8 cellular contexts compared by ENCODE assay signal in the genomic region with DNA sequence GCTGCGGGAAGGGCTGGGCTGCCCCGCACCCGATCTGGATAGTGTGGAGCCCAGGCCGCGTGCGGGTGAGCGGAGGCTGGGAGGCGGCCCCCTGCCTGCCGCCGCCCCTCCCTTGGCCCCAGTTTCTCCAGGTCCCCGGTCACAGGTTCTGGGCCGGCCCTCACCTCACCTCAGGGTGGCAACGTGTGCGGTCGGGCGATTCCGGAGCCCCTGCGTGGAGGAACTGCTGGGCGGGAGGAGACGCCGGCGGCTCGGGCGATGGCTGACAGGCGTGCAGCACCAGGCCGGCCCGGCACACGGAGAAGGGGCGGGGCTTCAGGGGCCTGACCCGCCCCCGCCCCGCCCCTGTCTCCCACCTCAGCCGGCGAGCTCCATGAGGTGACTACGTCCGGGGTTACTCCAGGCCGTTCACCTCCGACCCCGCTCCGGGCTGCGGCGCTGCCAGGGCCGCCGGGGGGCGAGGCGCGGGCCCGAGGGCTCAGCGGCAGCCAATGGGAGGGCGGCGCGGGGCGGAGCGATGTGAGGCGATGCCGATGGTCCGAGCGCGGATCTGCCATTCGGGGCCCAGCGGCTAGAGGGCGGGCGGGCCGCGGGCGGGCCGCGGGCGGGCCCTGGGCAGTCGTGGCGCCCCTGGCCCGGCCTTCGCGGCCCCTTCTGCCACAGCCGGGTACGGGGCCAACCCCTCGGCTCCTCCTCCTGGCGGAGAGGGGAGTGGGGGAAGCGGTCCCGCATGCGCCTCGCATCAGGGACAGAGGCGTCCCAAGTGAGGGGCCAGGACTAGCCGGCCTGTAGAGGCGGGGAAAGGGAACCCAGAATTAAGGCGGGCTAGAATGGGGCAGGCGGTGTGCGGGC. TPM values are rescaled to one million over a fixed set of nuclear protein-coding genes. Genes with fewer than 3 reads are reported as not detected.
A peak's percentile ranks its signal among the peaks of the same experiment; 100 is the strongest.
DNase-seq lines count a peak whose midpoint lies in the region; ATAC-seq, FAIRE-seq and TF ChIP-seq lines count a peak whose summit lies in the region.

No MANE protein-coding gene starts in this region.

- H3K4me1 ChIP-seq in NT2/D1 (ENCODE audit: insufficient read depth, insufficient read length), result no peaks in the 10 kb centered on the region
- H3K4me1 ChIP-seq in endothelial cell of umbilical vein (ENCODE audit: control insufficient read depth, extremely low read depth, insufficient read depth, low read length), result peaks cover 21% of the 10 kb centered on the region

- DNase-seq in D341Med (ENCODE audit: low spot score) (peak; percentile 99), HTR-8/SVneo (ENCODE audit: insufficient read length, low spot score) (peak; percentile 98), NT2/D1 (ENCODE audit: low read depth, low spot score) (peak; percentile 86), endothelial cell of umbilical vein (ENCODE audit: low read depth, low spot score) (peak; percentile 95), middle frontal gyrus (ENCODE audit: extremely low spot score, low spot score) (peak; percentile 86)
- peak; percentile 92 for DNase-seq in activated CD8-positive, alpha-beta memory T cell treated with anti-CD3 and anti-CD28 coated beads, Interleukin-2, amount 50 U/mL, for 4 hours
- peak; percentile 75 to 76 for DNase-seq in stimulated activated CD8-positive, alpha-beta memory T cell treated with anti-CD3 and anti-CD28 coated beads, Interleukin-2, amount 100 ng/mL, for 1 hour (ENCODE audit: low read depth in 2 of 2)

- no peak for TF ChIP-seq POLR2A in endothelial cell of umbilical vein (IDR thresholded peaks at IDR 0.05; ENCODE audit: low read depth, low read length)

- peak overlapping the region; percentile 98 for H3K9ac ChIP-seq in NT2/D1 (ENCODE audit: insufficient read length, low read depth)
- peak overlapping the region; percentile 72 for H3K9ac ChIP-seq in endothelial cell of umbilical vein (replicated peaks; ENCODE audit: extremely low read depth, insufficient read depth, low read length)

- no peaks in the 10 kb centered on the region for H3K9me3 ChIP-seq in NT2/D1 (ENCODE audit: insufficient read depth, low read length)
- no peaks in the 10 kb centered on the region for H3K9me3 ChIP-seq in endothelial cell of umbilical vein (replicated peaks; ENCODE audit: control insufficient read depth, insufficient read depth, low read length)

- dilution Hi-C loops in endothelial cell of umbilical vein (cut with MboI; ENCODE audit: extremely low pct_ligation_motif_present, low sequenced_read_pairs), result no loop called here

- POLR2A ChIA-PET in endothelial cell of umbilical vein (lab: Charles Lee), result interaction anchor here (0.5 kb wide), 2 partner anchors 11 to 905 kb away, joined by 3 read pairs; no protein-coding TSS in a partner anchor

- intact Hi-C loops in endothelial cell of umbilical vein (cut with micrococcal nuclease), result loop anchor here (1.0 to 5.0 kb wide), 4 partner anchors 48 to 812 kb away; a partner anchor contains a TSS

- BruUV-seq in endothelial cell of umbilical vein (replicated peaks; lab: Mats Ljungman, UMichigan), result no TSS peak

- H3K36me3 ChIP-seq in NT2/D1 (ENCODE audit: insufficient read depth, insufficient read length, low read length) (peaks cover 6% of the 10 kb centered on the region), endothelial cell of umbilical vein (ENCODE audit: control insufficient read depth in 2 of 2, extremely low read depth in 1 of 2, insufficient read depth in 2 of 2, low read length in 2 of 2) (peaks cover 0 to 2% of the 10 kb centered on the region in 2 experiments)

- TF ChIP-seq CTCF in endothelial cell of umbilical vein (IDR thresholded peaks at IDR 0.05; ENCODE audit: extremely low read depth in 1 of 2, insufficient read depth in 1 of 2, low read depth in 1 of 2, low read length in 2 of 2), result peak in 1 of 2 donors; percentile 13

- no peak for FAIRE-seq in HTR-8/SVneo (lab: Jason Lieb, UNC)
- no peak for FAIRE-seq in endothelial cell of umbilical vein (lab: Jason Lieb, UNC)

- H3K27me3 ChIP-seq in NT2/D1 (ENCODE audit: insufficient read depth, insufficient read length) (no peaks in the 10 kb centered on the region), endothelial cell of umbilical vein (ENCODE audit: control insufficient read depth in 2 of 2, insufficient read depth in 2 of 2, low read length in 2 of 2) (no peaks in the 10 kb centered on the region)

- H3K4me2 ChIP-seq in endothelial cell of umbilical vein (ENCODE audit: insufficient read depth, low read length), result peak overlapping the region; percentile 92

- H3K27ac ChIP-seq in endothelial cell of umbilical vein (ENCODE audit: insufficient read depth, low read depth, low read length), result peak overlapping the region; percentile 50

- ATAC-seq in GM21381 (IDR thresholded peaks at IDR 0.05; ENCODE audit: unreplicated experiment), result peak; percentile 91

- H3K4me3 ChIP-seq in NT2/D1 (ENCODE audit: insufficient read length, low read depth) (peak overlapping the region; percentile 90), endothelial cell of umbilical vein (replicated peaks in 1 of 3; ENCODE audit: insufficient read depth in 1 of 3, low read depth in 1 of 3, low read length in 3 of 3) (peak overlapping the region; percentile 47 to 89 (median 84))

- peak overlapping the region; percentile 54 for H2AFZ ChIP-seq in endothelial cell of umbilical vein (ENCODE audit: low read depth, low read length)

- peaks cover 48% of the 10 kb centered on the region for H3K79me2 ChIP-seq in endothelial cell of umbilical vein (ENCODE audit: control insufficient read depth, insufficient read depth, low read length)

- H4K20me1 ChIP-seq in endothelial cell of umbilical vein (replicated peaks; ENCODE audit: control insufficient read depth, extremely low read depth, insufficient read depth, low read length), result no peaks in the 10 kb centered on the region

- H3K9me1 ChIP-seq in endothelial cell of umbilical vein (replicated peaks; ENCODE audit: control insufficient read depth, extremely low read depth, insufficient read depth, low read length), result no peaks in the 10 kb centered on the region

- CTCF ChIA-PET in endothelial cell of umbilical vein (lab: Charles Lee), result interaction anchor here (0.6 to 2.8 kb wide), 9 partner anchors 8 to 48 kb away, joined by 3 to 41 read pairs (median 4); no protein-coding TSS in a partner anchor

TF ChIP-seq in endothelial cell of umbilical vein, 7 proteins besides CTCF, POLR2A, EP300 and RAD21:
- TF ChIP-seq, protein P1, sequence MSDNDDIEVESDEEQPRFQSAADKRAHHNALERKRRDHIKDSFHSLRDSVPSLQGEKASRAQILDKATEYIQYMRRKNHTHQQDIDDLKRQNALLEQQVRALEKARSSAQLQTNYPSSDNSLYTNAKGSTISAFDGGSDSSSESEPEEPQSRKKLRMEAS (IDR thresholded peaks at IDR 0.05; ENCODE audit: insufficient read depth, insufficient read length), result no peak

RNA-seq across cellular contexts. Expression of a gene that starts 16.7 kb away (rescaled TPM):
- total RNA-seq in endothelial cell of umbilical vein, result not detected in 2 replicates
- not detected in 2 replicates for polyA plus RNA-seq in endothelial cell of umbilical vein
- polyA plus RNA-seq in endothelial cell of umbilical vein (2011; cell fraction: cytosol; rRNA removed), result not detected in 2 replicates
- not detected in 2 replicates for polyA plus RNA-seq in endothelial cell of umbilical vein (2011; cell fraction: nucleus; rRNA removed)
- not detected in 2 replicates for polyA plus RNA-seq in endothelial cell of umbilical vein (2012)
- polyA minus RNA-seq in endothelial cell of umbilical vein, result not detected in 2 replicates
- not detected for polyA minus RNA-seq in endothelial cell of umbilical vein (2011; cell fraction: cytosol; rRNA and poly(A)+ RNA removed)
- polyA minus RNA-seq in endothelial cell of umbilical vein (2011; cell fraction: nucleus; rRNA and poly(A)+ RNA removed), result not detected in 2 replicates

RNA-seq across cellular contexts. Expression of a gene that starts 47.6 kb away (rescaled TPM):
- total RNA-seq in endothelial cell of umbilical vein, result 116 and 124 TPM in 2 replicates
- polyA plus RNA-seq in endothelial cell of umbilical vein, result 55.3 and 56.8 TPM in 2 replicates
- polyA plus RNA-seq in endothelial cell of umbilical vein (2011; cell fraction: cytosol; rRNA removed), result 54.5 and 55.8 TPM in 2 replicates
- 108 and 114 TPM in 2 replicates for polyA plus RNA-seq in endothelial cell of umbilical vein (2011; cell fraction: nucleus; rRNA removed)
- polyA plus RNA-seq in endothelial cell of umbilical vein (2012), result 52.4 and 55.1 TPM in 2 replicates
- polyA minus RNA-seq in endothelial cell of umbilical vein, result 343 and 426 TPM in 2 replicates
- 136 TPM for polyA minus RNA-seq in endothelial cell of umbilical vein (2011; cell fraction: cytosol; rRNA and poly(A)+ RNA removed)
- 301 and 431 TPM in 2 replicates for polyA minus RNA-seq in endothelial cell of umbilical vein (2011; cell fraction: nucleus; rRNA and poly(A)+ RNA removed)

RNA-seq across cellular contexts. Expression of a gene that starts 47.6 kb away (rescaled TPM):
- total RNA-seq in endothelial cell of umbilical vein, result 20.5 and 22.4 TPM in 2 replicates
- 9.9 and 11.1 TPM in 2 replicates for polyA plus RNA-seq in endothelial cell of umbilical vein
- polyA plus RNA-seq in endothelial cell of umbilical vein (2011; cell fraction: cytosol; rRNA removed), result 10.1 and 12.5 TPM in 2 replicates
- polyA plus RNA-seq in endothelial cell of umbilical vein (2011; cell fraction: nucleus; rRNA removed), result 38.9 and 40.2 TPM in 2 replicates
- 16.8 and 17.9 TPM in 2 replicates for polyA plus RNA-seq in endothelial cell of umbilical vein (2012)
- 36.2 TPM in 2 replicates for polyA minus RNA-seq in endothelial cell of umbilical vein
- polyA minus RNA-seq in endothelial cell of umbilical vein (2011; cell fraction: cytosol; rRNA and poly(A)+ RNA removed), result 18.1 TPM
- 27.5 and 35.4 TPM in 2 replicates for polyA minus RNA-seq in endothelial cell of umbilical vein (2011; cell fraction: nucleus; rRNA and poly(A)+ RNA removed)

Comparison
In these comparisons a context has a peak if more than half of its experiments do, and no peak if none do; other contexts are left out.
1. Peak in every context shown above with its lines: DNase-seq, ATAC-seq, H3K4me3 ChIP-seq and H3K27ac ChIP-seq.